1 cellular context compared by ENCODE assay signal in genomic region chr5:142686210-142686734, GRCh38.
TF ChIP-seq lines count a peak whose summit lies in the region.

No MANE protein-coding gene starts in this region.

TF ChIP-seq in GM23338, 12 proteins besides CTCF, POLR2A, EP300 and RAD21 (continued from another document):
- TF ChIP-seq REST (IDR thresholded peaks at IDR 0.05; ENCODE audit: unreplicated experiment) (no peak), NANOG (IDR thresholded peaks at IDR 0.05; ENCODE audit: borderline replicate concordance) (no peak), EZH2phosphoT487 (IDR thresholded peaks at IDR 0.05; ENCODE audit: unreplicated experiment) (no peak), EZH2 (IDR thresholded peaks at IDR 0.05; ENCODE audit: low read depth, unreplicated experiment) (no peak), ZNF114 (CRISPR knock-in tag; IDR thresholded peaks at IDR 0.05) (no peak), ZNF331 (CRISPR knock-in tag; IDR thresholded peaks at IDR 0.05; ENCODE audit: low read depth) (no peak), ETS1 (IDR thresholded peaks at IDR 0.05) (no peak), POLR2AphosphoS5 (IDR thresholded peaks at IDR 0.05; ENCODE audit: low read depth) (no peak), STAT1 (IDR thresholded peaks at IDR 0.05; ENCODE audit: unreplicated experiment) (no peak)
